ENCODE assay signal across 9 cellular contexts in genomic region chr1:19009882-19010321, GRCh38. TPM values are rescaled to one million over a fixed set of nuclear protein-coding genes. Genes with fewer than 3 reads are reported as not detected.
DNase-seq lines count a peak whose midpoint lies in the region; ATAC-seq and TF ChIP-seq lines count a peak whose summit lies in the region.
"Had no signal": no experiment of that assay in that cellular context is flagged by ENCODE, and none has a peak within 500 bp of the region (broad histone marks: within the 10 kb centered on the region; RNA-seq: fewer than 3 reads in every experiment).

No MANE protein-coding gene starts in this region.

- peaks cover 37 to 57% of the 10 kb centered on the region in 2 donors for H3K27me3 Mint-ChIP-seq in stimulated activated naive B cell treated with anti-CD40 and anti-IgM and Interleukin-4, amounts not matched to agents 10 μg/mL and 1 μg/mL and 100 μg/mL, for 72 hours

- H3K27ac Mint-ChIP-seq in stimulated activated naive B cell treated with anti-CD40 and anti-IgM and Interleukin-4, amounts not matched to agents 10 μg/mL and 1 μg/mL and 100 μg/mL, for 72 hours = no peak overlapping the region

- H3K9me3 Mint-ChIP-seq in stimulated activated naive B cell treated with anti-CD40 and anti-IgM and Interleukin-4, amounts not matched to agents 10 μg/mL and 1 μg/mL and 100 μg/mL, for 72 hours = no peaks in the 10 kb centered on the region

- H3K9me3 ChIP-seq in Panc1 (ENCODE audit: control insufficient read depth, insufficient read depth, low read depth, low read length) = no peaks in the 10 kb centered on the region
- H3K9me3 ChIP-seq in prostate gland = no peaks in the 10 kb centered on the region
- no peaks in the 10 kb centered on the region for H3K9me3 ChIP-seq in right atrium auricular region

- in situ Hi-C loops in Panc1 (cut with HindIII; ENCODE audit: low pct_unique_long_range_greater_than_20kb, low sequenced_read_pairs) = no loop called here

- CTCF ChIA-PET in Panc1 (lab: Charles Lee) = interaction anchor here (0.5 kb wide), 1 partner anchor 245 kb away, joined by 4 read pairs; no protein-coding TSS in a partner anchor

- DNase-seq in ELR (ENCODE audit: low read depth) = peak; percentile 97
- peak; percentile 80 for DNase-seq in Panc1 (ENCODE audit: low read depth, low spot score)
- DNase-seq in epithelial cell of proximal tubule (ENCODE audit: low read depth) = peak; percentile 78
- no peak for DNase-seq in prostate gland (ENCODE audit: low spot score)
- DNase-seq in right atrium auricular region (ENCODE audit: low spot score) = no peak
- no peak for DNase-seq in stimulated activated naive B cell treated with anti-CD40 and anti-IgM and Interleukin-4, amounts not matched to agents 10 μg/mL and 1 μg/mL and 100 μg/mL, for 72 hours

- ATAC-seq in Panc1 (peak; percentile 71), HG03175 (IDR thresholded peaks at IDR 0.05; ENCODE audit: unreplicated experiment) (no peak), GM18867 (IDR thresholded peaks at IDR 0.05; ENCODE audit: unreplicated experiment) (no peak)
- no peak for ATAC-seq in stimulated activated naive B cell treated with anti-CD40 and anti-IgM and Interleukin-4, amounts not matched to agents 10 μg/mL and 1 μg/mL and 100 μg/mL, for 72 hours (replicated peaks)

- no peak for TF ChIP-seq POLR2A in prostate gland (IDR thresholded peaks at IDR 0.05)

- peak overlapping the region; percentile 97 for H3K27ac ChIP-seq in Panc1 (ENCODE audit: low read length)
- H3K27ac ChIP-seq in prostate gland = peak overlapping the region; percentile 78 to 86
- H3K27ac ChIP-seq in right atrium auricular region = no peak overlapping the region
- H3K27ac ChIP-seq: parathyroid adenoma had no signal

- intact Hi-C loops in Panc1 (cut with micrococcal nuclease; ENCODE audit: unreplicated experiment) (loop anchor here (5.0 kb wide), 1 partner anchor 58 kb away; no protein-coding TSS in a partner anchor), prostate gland (cut with DNase I) (loop anchor here (5.0 kb wide), 4 partner anchors 48 to 88 kb away; no protein-coding TSS in a partner anchor)

- no peak for TF ChIP-seq CTCF in Panc1 (IDR thresholded peaks at IDR 0.05)
- no peak for TF ChIP-seq CTCF in epithelial cell of proximal tubule (conservative IDR thresholded peaks at IDR 0.05; ENCODE audit: low read depth, low read length)
- no peak for TF ChIP-seq CTCF in prostate gland (IDR thresholded peaks at IDR 0.05)
- no peak for TF ChIP-seq CTCF in right atrium auricular region (IDR thresholded peaks at IDR 0.05)

- 77% methylated on average over 8 of the region's 8 CpGs for WGBS in prostate gland

- no TSS peak for BruUV-seq in Panc1 (replicated peaks; lab: Mats Ljungman, UMichigan)

- H3K4me3 Mint-ChIP-seq in stimulated activated naive B cell treated with anti-CD40 and anti-IgM and Interleukin-4, amounts not matched to agents 10 μg/mL and 1 μg/mL and 100 μg/mL, for 72 hours = no peak overlapping the region

- H3K27me3 ChIP-seq in Panc1 (ENCODE audit: control insufficient read depth, insufficient read depth, low read length) (no peaks in the 10 kb centered on the region), prostate gland (replicated peaks; ENCODE audit: insufficient read depth) (no peaks in the 10 kb centered on the region), right atrium auricular region (no peaks in the 10 kb centered on the region)

- H3K4me3 ChIP-seq in Panc1 (ENCODE audit: low read depth in 2 of 2, low read length in 2 of 2) = peak overlapping the region in 1 of 2 experiments; percentile 29; a peak in 2 of 4 replicates
- H3K4me3 ChIP-seq in epithelial cell of proximal tubule (ENCODE audit: low read depth, low read length) = no peak overlapping the region
- no peak overlapping the region for H3K4me3 ChIP-seq in prostate gland
- no peak overlapping the region for H3K4me3 ChIP-seq in right atrium auricular region

- H3K36me3 Mint-ChIP-seq in stimulated activated naive B cell treated with anti-CD40 and anti-IgM and Interleukin-4, amounts not matched to agents 10 μg/mL and 1 μg/mL and 100 μg/mL, for 72 hours = no peaks in the 10 kb centered on the region

- H3K4me1 ChIP-seq in Panc1 (ENCODE audit: control insufficient read depth, insufficient read depth, low read length) (peaks cover 58% of the 10 kb centered on the region), prostate gland (replicated peaks) (peaks cover 20% of the 10 kb centered on the region), right atrium auricular region (peaks cover 0 to 7% of the 10 kb centered on the region in 2 donors)
- H3K4me1 ChIP-seq: parathyroid adenoma had no signal

- POLR2A ChIA-PET in Panc1 (lab: Charles Lee) = interaction anchor here (0.5 to 1.0 kb wide), 2 partner anchors 67 to 238 kb away, joined by 4 to 9 read pairs; no protein-coding TSS in a partner anchor

- no peaks in the 10 kb centered on the region for H3K36me3 ChIP-seq in Panc1 (ENCODE audit: control insufficient read depth, insufficient read depth, low read length)
- H3K36me3 ChIP-seq in prostate gland = no peaks in the 10 kb centered on the region
- H3K36me3 ChIP-seq in right atrium auricular region = no peaks in the 10 kb centered on the region

- peaks cover 20 to 37% of the 10 kb centered on the region in 2 donors for H3K4me1 Mint-ChIP-seq in stimulated activated naive B cell treated with anti-CD40 and anti-IgM and Interleukin-4, amounts not matched to agents 10 μg/mL and 1 μg/mL and 100 μg/mL, for 72 hours

RNA-seq across cellular contexts. Expression of gene IFFO2, which starts 53.4 kb away (rescaled TPM):
- total RNA-seq in Panc1 (2021; ENCODE audit: unreplicated experiment) = 59.4 TPM
- polyA plus RNA-seq in Panc1 (2012; ENCODE audit: insufficient read length) = 53.4 TPM
- 61.8 and 107 TPM in 2 replicates for total RNA-seq in epithelial cell of proximal tubule
- total RNA-seq in prostate gland = 10 to 100 TPM; 13.6 to 20.4 TPM
- 10 to 100 TPM in 1 of 2 donors, 1 to 10 TPM in 1; 2.3 to 14.0 TPM for total RNA-seq in right atrium auricular region

Comparison
In these comparisons a context has a peak if more than half of its experiments do, and no peak if none do; other contexts are left out.
1. DNase-seq: peak in ELR (single experiment), Panc1 (single experiment) and epithelial cell of proximal tubule (single experiment); none in prostate gland (single experiment), right atrium auricular region (single experiment) and stimulated activated naive B cell treated with anti-CD40 and anti-IgM and Interleukin-4, amounts not matched to agents 10 μg/mL and 1 μg/mL and 100 μg/mL, for 72 hours (single experiment).
2. H3K27ac ChIP-seq: peak in Panc1 (single experiment) and prostate gland (2 of 2); none in right atrium auricular region (0 of 2).